Comparison of ENCODE assay signal across 21 cellular contexts in the genomic region with DNA sequence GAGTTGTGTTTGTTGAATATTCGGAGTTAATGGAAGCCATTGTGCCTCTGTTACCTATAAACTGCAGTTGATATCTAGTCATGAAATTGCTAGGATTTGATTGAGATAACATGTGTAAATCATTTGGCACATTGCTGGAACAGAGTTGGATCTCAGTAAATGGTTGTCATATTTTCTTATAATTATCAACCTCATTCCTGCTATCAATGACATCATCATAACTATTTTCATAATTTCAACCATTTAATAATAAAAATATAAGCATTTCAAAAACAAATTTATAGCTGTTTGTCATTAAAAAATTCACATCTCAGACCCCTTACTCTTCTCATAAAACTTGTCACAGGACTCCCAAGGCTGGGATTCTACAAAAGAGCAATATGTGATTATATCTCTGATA.
"Had no signal": no experiment of that assay in that cellular context is flagged by ENCODE, and none has a peak within 500 bp of the region (broad histone marks: within the 10 kb centered on the region; RNA-seq: fewer than 3 reads in every experiment).

No MANE protein-coding gene starts in this region.

- DNase-seq: dermis blood vessel endothelial cell; dorsolateral prefrontal cortex; effector CD4-positive, alpha-beta T cell; effector memory CD4-positive, alpha-beta T cell; foreskin keratinocyte; heart left ventricle; left cardiac atrium; left lung; left ventricle myocardium superior; lower lobe of right lung; mesenchymal stem cell; mucosa of descending colon; naive B cell had no signal

- H2AFZ ChIP-seq: hepatocyte had no signal

- H3K27ac ChIP-seq: coronary artery, dorsolateral prefrontal cortex, esophagus muscularis mucosa, foreskin keratinocyte, gastroesophageal sphincter, heart left ventricle, hepatocyte, left lung, lower lobe of right lung had no signal

- ATAC-seq: foreskin keratinocyte, gastroesophageal sphincter, heart left ventricle, left cardiac atrium, left lung, lower lobe of right lung, mucosa of descending colon had no signal

- H3K4me2 ChIP-seq: hepatocyte had no signal

- H3K27me3 ChIP-seq: dorsolateral prefrontal cortex, esophagus muscularis mucosa, foreskin keratinocyte, gastroesophageal sphincter, heart left ventricle, hepatocyte, left lung had no signal

- H3K36me3 ChIP-seq: esophagus muscularis mucosa, gastroesophageal sphincter, heart left ventricle, left lung, lower lobe of right lung had no signal

- H3K4me3 ChIP-seq: coronary artery, dorsolateral prefrontal cortex, esophagus muscularis mucosa, gastroesophageal sphincter, heart left ventricle, hepatocyte, left lung, lower lobe of right lung, mucosa of descending colon had no signal

- FAIRE-seq: colon, endothelial cell of umbilical vein, islet of Langerhans, keratinocyte had no signal

- H3K79me2 ChIP-seq: hepatocyte had no signal

- H3K4me1 ChIP-seq: esophagus muscularis mucosa, foreskin keratinocyte, gastroesophageal sphincter, left lung, lower lobe of right lung had no signal

- H3K9me3 ChIP-seq: esophagus muscularis mucosa, gastroesophageal sphincter, heart left ventricle, left lung, lower lobe of right lung, mucosa of descending colon had no signal
